7 cellular contexts compared by ENCODE assay signal in the genomic region with DNA sequence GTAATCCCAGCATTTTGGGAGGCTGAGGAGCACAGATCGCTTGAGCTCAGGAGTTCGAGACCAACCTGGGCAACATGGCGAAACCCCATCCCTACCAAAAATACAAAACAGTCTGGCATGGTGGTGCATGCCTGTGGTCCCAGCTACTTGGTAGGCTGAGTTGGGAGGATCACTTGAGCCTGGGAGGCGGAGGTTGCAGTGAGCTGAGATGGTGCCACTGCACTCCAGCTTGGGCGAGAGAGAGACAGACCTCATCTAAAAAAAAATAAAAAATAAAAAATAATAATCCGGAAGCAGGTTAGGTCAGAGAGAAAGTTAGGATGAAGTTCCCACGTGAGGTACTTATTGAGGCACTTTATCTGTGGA. TPM values are rescaled to one million over a fixed set of nuclear protein-coding genes. Genes with fewer than 3 reads are reported as not detected.
DNase-seq lines count a peak whose midpoint lies in the region; ATAC-seq and TF ChIP-seq lines count a peak whose summit lies in the region.
"Not testable (repeated sequence)": the region's sequence is repeated elsewhere in the genome, so short reads cannot be mapped to it uniquely, and the experiment has no call there.
"Had no signal": no experiment of that assay in that cellular context is flagged by ENCODE, and none has a peak within 500 bp of the region (broad histone marks: within the 10 kb centered on the region; RNA-seq: fewer than 3 reads in every experiment).

No MANE protein-coding gene starts in this region.

- H3K4me2 ChIP-seq in neural cell (ENCODE audit: low read length): peak overlapping the region; percentile 65

- not testable (repeated sequence) for H3F3A ChIP-seq in neural cell (ENCODE audit: insufficient read depth, low read length, poor library complexity, severe bottlenecking)

- H3K4me1 Mint-ChIP-seq in T-cell (peaks cover 38 to 44% (median 40%) of the 10 kb centered on the region in 3 donors), MCF 10A (ENCODE audit: insufficient read depth, unreplicated experiment) (peaks cover 33% of the 10 kb centered on the region)

- not testable (repeated sequence) for TF ChIP-seq EP300 in neural cell (conservative IDR thresholded peaks at IDR 0.05; ENCODE audit: poor library complexity, severe bottlenecking)

- not testable (repeated sequence) for DNase-seq in GM12864 (ENCODE audit: low read depth); T-cell; MCF 10A (ENCODE audit: unreplicated experiment); left ventricle myocardium inferior; tibial artery

- CTCF ChIA-PET in T-cell (lab: Charles Lee) (interaction anchor here (0.6 to 6.9 kb wide), 17 partner anchors 9 to 1730 kb away, joined by 3 to 94 read pairs (median 4); partner anchors contain the start of genes COX14 (in 2 of the 2) and GPD1 (in 1 of the 2)), MCF 10A (lab: Yijun Ruan, JAX) (interaction anchor here (0.6 to 11.7 kb wide), 22 partner anchors 8 to 1678 kb away, joined by 3 to 232 read pairs (median 4); partner anchors contain the start of genes CERS5, COX14 and GPD1)

- POLR2A ChIA-PET in T-cell (lab: Charles Lee): interaction anchor here (0.7 to 1.4 kb wide), 5 partner anchors 27 to 88 kb away, joined by 4 to 11 read pairs (median 5); partner anchors contain the start of genes COX14 (in 2 of the 2) and CERS5 (in 1 of the 2)
- POLR2A ChIA-PET in MCF 10A (lab: Yijun Ruan, JAX): interaction anchor here (0.5 to 4.4 kb wide), 16 partner anchors 8 to 910 kb away, joined by 3 to 70 read pairs (median 4); partner anchors contain the start of genes BCDIN3D, CERS5, COX14 and GPD1

- intact Hi-C loops in MCF 10A (cut with micrococcal nuclease); left ventricle myocardium inferior (cut with micrococcal nuclease): not testable (repeated sequence)
- intact Hi-C loops in tibial artery (cut with DNase I; ENCODE audit: low total_unique reads): loop anchor here (2.0 kb wide), 1 partner anchor 26 kb away; no protein-coding TSS in a partner anchor

- ATAC-seq in T-cell (replicated peaks in 1 of 4): not testable (repeated sequence)

- H3K9me3 ChIP-seq in left ventricle myocardium inferior (replicated peaks); neural cell (ENCODE audit: low read length); tibial artery: not testable (repeated sequence)

- BruUV-seq in MCF 10A (replicated peaks; lab: Mats Ljungman, UMichigan): not testable (repeated sequence)

- peaks cover 15% of the 10 kb centered on the region for H3K36me3 Mint-ChIP-seq in T-cell
- peaks cover 26% of the 10 kb centered on the region for H3K36me3 Mint-ChIP-seq in MCF 10A (ENCODE audit: insufficient read depth, unreplicated experiment)

- not testable (repeated sequence) for TF ChIP-seq RAD21 in neural cell (conservative IDR thresholded peaks at IDR 0.05)

- H3K4me3 ChIP-seq in GM12864 (ENCODE audit: low read depth, low read length) (peak overlapping the region; percentile 89), left ventricle myocardium inferior (peak overlapping the region; percentile 98), neural cell (ENCODE audit: low read length) (peak overlapping the region; percentile 90), tibial artery (peak overlapping the region; percentile 73 to 87)

- peaks cover 15% of the 10 kb centered on the region for H3K79me2 ChIP-seq in neural cell (replicated peaks; ENCODE audit: insufficient read depth, low read length)

- H3K9ac ChIP-seq in neural cell (ENCODE audit: low read length): peak overlapping the region; percentile 91

- H3K27ac ChIP-seq in left ventricle myocardium inferior (replicated peaks): peak overlapping the region; percentile 100
- peak overlapping the region; percentile 90 for H3K27ac ChIP-seq in neural cell (ENCODE audit: low read length)
- peak overlapping the region; percentile 91 to 95 for H3K27ac ChIP-seq in tibial artery

- not testable (repeated sequence) for H3K27me3 Mint-ChIP-seq in T-cell; MCF 10A (ENCODE audit: insufficient read depth, unreplicated experiment)

- not testable (repeated sequence) for H4K20me1 ChIP-seq in neural cell (ENCODE audit: insufficient read depth)

- H3K36me3 ChIP-seq in left ventricle myocardium inferior: peaks cover 27% of the 10 kb centered on the region
- H3K36me3 ChIP-seq in neural cell (ENCODE audit: insufficient read depth, low read length): not testable (repeated sequence)
- peaks cover 15 to 29% (median 27%) of the 10 kb centered on the region in 3 donors for H3K36me3 ChIP-seq in tibial artery

- H3K27me3 ChIP-seq in left ventricle myocardium inferior (ENCODE audit: low read depth); neural cell (ENCODE audit: insufficient read depth, low read depth, low read length); tibial artery: not testable (repeated sequence)

- peak overlapping the region; percentile 52 for H2AFZ ChIP-seq in neural cell (ENCODE audit: low read depth, low read length)

- peak overlapping the region; percentile 87 to 93 (median 87) for H3K4me3 Mint-ChIP-seq in T-cell
- H3K4me3 Mint-ChIP-seq in MCF 10A (ENCODE audit: unreplicated experiment): peak overlapping the region; percentile 87

- H3K27ac Mint-ChIP-seq in T-cell: peak overlapping the region; percentile 92 to 98
- peak overlapping the region; percentile 90 for H3K27ac Mint-ChIP-seq in MCF 10A (ENCODE audit: low read depth, unreplicated experiment)

- peaks cover 41% of the 10 kb centered on the region for H3K4me1 ChIP-seq in left ventricle myocardium inferior
- peaks cover 0 to 25% (median 16%) of the 10 kb centered on the region in 4 donors for H3K4me1 ChIP-seq in tibial artery

- TF ChIP-seq CTCF in GM12864 (IDR thresholded peaks at IDR 0.05; ENCODE audit: low read depth, low read length, missing control alignments); MCF 10A (IDR thresholded peaks at IDR 0.05; ENCODE audit: unreplicated experiment); left ventricle myocardium inferior (IDR thresholded peaks at IDR 0.05; ENCODE audit: borderline replicate concordance); neural cell (IDR thresholded peaks at IDR 0.05; ENCODE audit: poor library complexity, severe bottlenecking); tibial artery (IDR thresholded peaks at IDR 0.05): not testable (repeated sequence)

- not testable (repeated sequence) for H3K9me3 Mint-ChIP-seq in T-cell; MCF 10A (ENCODE audit: unreplicated experiment)

- H3K9me2 ChIP-seq in neural cell (ENCODE audit: insufficient read depth, low read length): not testable (repeated sequence)

RNA-seq across cellular contexts. Expression of gene SMARCD1, which starts 0.8 kb away (rescaled TPM):
- total RNA-seq in T-cell (10 to 100 TPM; 71.8 to 79.8 (median 78.8) TPM), MCF 10A (2022) (57.4 and 58.7 TPM in 2 replicates), left ventricle myocardium inferior (15.4 TPM)
- polyA plus RNA-seq in neural cell: 90.9 and 117 TPM in 2 replicates
- polyA minus RNA-seq in neural cell: 158 and 204 TPM in 2 replicates

RNA-seq across cellular contexts. Expression of gene GPD1, which starts 19.4 kb away (rescaled TPM):
- total RNA-seq in T-cell (1 to 10 TPM in 1 of 5 donors, under 1 TPM in 4; 0.41 to 1.1 (median 0.86) TPM), MCF 10A (2022) (0.37 and 0.74 TPM in 2 replicates), left ventricle myocardium inferior (9.0 TPM)
- polyA plus RNA-seq in neural cell: 1.5 and 4.0 TPM in 2 replicates
- 0.58 TPM in 1 of 2 replicates, not detected in the other for polyA minus RNA-seq in neural cell

RNA-seq across cellular contexts. Expression of gene ASIC1, which starts 27.0 kb away (rescaled TPM):
- total RNA-seq in T-cell (1 to 10 TPM; 1.6 to 9.1 (median 5.1) TPM), MCF 10A (2022) (1.3 and 1.7 TPM in 2 replicates), left ventricle myocardium inferior (0.96 TPM)
- polyA plus RNA-seq in neural cell: 8.0 and 9.1 TPM in 2 replicates
- polyA minus RNA-seq in neural cell: 18.7 and 21.5 TPM in 2 replicates
- total RNA-seq: Daoy had no signal

RNA-seq across cellular contexts. Expression of gene COX14, which starts 27.6 kb away (rescaled TPM):
- total RNA-seq in T-cell (10 to 100 TPM; 38.0 to 49.9 (median 43.9) TPM), MCF 10A (2022) (43.6 and 45.2 TPM in 2 replicates), left ventricle myocardium inferior (195 TPM)
- 73.4 and 79.3 TPM in 2 replicates for polyA plus RNA-seq in neural cell
- 15.6 and 17.0 TPM in 2 replicates for polyA minus RNA-seq in neural cell

RNA-seq across cellular contexts. Expression of gene RACGAP1, which starts 59.1 kb away (rescaled TPM):
- total RNA-seq in T-cell (10 to 100 TPM in 3 of 5 donors, 1 to 10 TPM in 2; 5.5 to 14.8 (median 13.9) TPM), MCF 10A (2022) (58.5 and 67.9 TPM in 2 replicates), left ventricle myocardium inferior (5.4 TPM)
- polyA plus RNA-seq in neural cell: 16.2 and 18.3 TPM in 2 replicates
- polyA minus RNA-seq in neural cell: 16.1 and 22.6 TPM in 2 replicates
